9 cellular contexts compared by ENCODE assay signal in the genomic region with DNA sequence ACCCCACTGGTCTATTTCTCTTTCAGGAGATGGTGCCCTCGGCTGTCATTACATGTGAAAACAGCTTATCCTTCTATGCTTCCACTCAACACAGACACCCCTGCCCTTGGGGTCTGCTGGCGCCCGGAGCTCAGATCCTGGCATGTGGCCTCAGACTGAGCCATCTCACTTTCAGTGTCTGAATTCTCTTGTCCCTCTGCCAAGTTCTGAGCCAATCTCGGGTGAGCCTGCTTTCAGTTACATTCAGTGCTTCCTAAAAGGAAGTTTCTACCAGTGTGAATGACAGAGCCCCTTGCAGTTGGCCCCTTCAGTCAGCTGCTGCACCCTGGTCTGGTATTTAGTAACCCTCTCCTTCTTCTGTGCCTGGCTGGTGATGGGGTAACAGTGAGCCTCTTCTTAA.
DNase-seq lines count a peak whose midpoint lies in the region; ATAC-seq and TF ChIP-seq lines count a peak whose summit lies in the region.
"Had no signal": no experiment of that assay in that cellular context is flagged by ENCODE, and none has a peak within 500 bp of the region (broad histone marks: within the 10 kb centered on the region; RNA-seq: fewer than 3 reads in every experiment).

No MANE protein-coding gene starts in this region.

- intact Hi-C loops in activated CD8-positive, alpha-beta T cell treated with anti-CD3 and anti-CD28 coated beads for 36 hours (cut with micrococcal nuclease): no loop called here

- DNase-seq in DMS 273 treated with DMSO at 0.1 percent for 48 hours (lab: John Stamatoyannopoulos, UW) (peak; percentile 64), NCI-H1105 (lab: John Stamatoyannopoulos, UW) (peak; percentile 45), dermis blood vessel endothelial cell (peak; percentile 27)
- no peak for DNase-seq in activated CD8-positive, alpha-beta T cell treated with anti-CD3 and anti-CD28 coated beads for 36 hours
- no peak for DNase-seq in stimulated activated CD4-positive, alpha-beta T cell treated with anti-CD3 and anti-CD28 coated beads, Interleukin-15, amount 100 ng/mL, for 24 hours
- DNase-seq: activated CD4-positive, alpha-beta T cell treated with anti-CD3 and anti-CD28 coated beads for 1 hour had no signal

- CTCF ChIA-PET in activated CD8-positive, alpha-beta T cell treated with anti-CD3 and anti-CD28 coated beads for 36 hours (lab: Charles Lee): no interaction called here

- no peak for TF ChIP-seq CTCF in nephron (IDR thresholded peaks at IDR 0.05; ENCODE audit: unreplicated experiment in 3 of 3)
- no peak for TF ChIP-seq CTCF in activated CD8-positive, alpha-beta T cell treated with anti-CD3 and anti-CD28 coated beads for 36 hours (IDR thresholded peaks at IDR 0.05)

- ATAC-seq in HG03045 (IDR thresholded peaks at IDR 0.05; ENCODE audit: unreplicated experiment) (no peak), GM21360 (IDR thresholded peaks at IDR 0.05; ENCODE audit: unreplicated experiment) (no peak)
- ATAC-seq in activated CD8-positive, alpha-beta T cell treated with anti-CD3 and anti-CD28 coated beads for 36 hours: no peak

- peaks cover 4% of the 10 kb centered on the region for H3K27me3 Mint-ChIP-seq in nephron (ENCODE audit: low read depth)
- no peaks in the 10 kb centered on the region for H3K27me3 Mint-ChIP-seq in activated CD8-positive, alpha-beta T cell treated with anti-CD3 and anti-CD28 coated beads for 36 hours

- POLR2A ChIA-PET in activated CD8-positive, alpha-beta T cell treated with anti-CD3 and anti-CD28 coated beads for 36 hours (lab: Charles Lee): no interaction called here

- H3K27ac Mint-ChIP-seq in nephron: peak overlapping the region; percentile 81 to 95 (median 83)
- no peak overlapping the region for H3K27ac Mint-ChIP-seq in activated CD8-positive, alpha-beta T cell treated with anti-CD3 and anti-CD28 coated beads for 36 hours

- peak overlapping the region in 2 of 3 experiments; percentile 1 to 16 for H3K4me3 Mint-ChIP-seq in nephron
- no peak overlapping the region for H3K4me3 Mint-ChIP-seq in activated CD8-positive, alpha-beta T cell treated with anti-CD3 and anti-CD28 coated beads for 36 hours

- H3K4me1 Mint-ChIP-seq in nephron: peaks cover 45% of the 10 kb centered on the region
- H3K4me1 Mint-ChIP-seq in activated CD8-positive, alpha-beta T cell treated with anti-CD3 and anti-CD28 coated beads for 36 hours (ENCODE audit: low read depth): no peaks in the 10 kb centered on the region

- no peaks in the 10 kb centered on the region for H3K9me3 Mint-ChIP-seq in nephron
- H3K9me3 Mint-ChIP-seq in activated CD8-positive, alpha-beta T cell treated with anti-CD3 and anti-CD28 coated beads for 36 hours: no peaks in the 10 kb centered on the region

- no peaks in the 10 kb centered on the region for H3K36me3 Mint-ChIP-seq in nephron (ENCODE audit: low read depth)
- H3K36me3 Mint-ChIP-seq in activated CD8-positive, alpha-beta T cell treated with anti-CD3 and anti-CD28 coated beads for 36 hours (ENCODE audit: low read depth): no peaks in the 10 kb centered on the region

Comparison
In these comparisons a context has a peak if more than half of its experiments do, and no peak if none do; other contexts are left out.
1. DNase-seq: peak in DMS 273 treated with DMSO at 0.1 percent for 48 hours (single experiment), NCI-H1105 (single experiment) and dermis blood vessel endothelial cell (single experiment); none in activated CD8-positive, alpha-beta T cell treated with anti-CD3 and anti-CD28 coated beads for 36 hours (single experiment) and stimulated activated CD4-positive, alpha-beta T cell treated with anti-CD3 and anti-CD28 coated beads, Interleukin-15, amount 100 ng/mL, for 24 hours (single experiment).